In genomic region chr11:9104581-9104980, GRCh38 we compare ENCODE assay signal across 30 cellular contexts. TPM values are rescaled to one million over a fixed set of nuclear protein-coding genes. Genes with fewer than 3 reads are reported as not detected.
"Had no signal": no experiment of that assay in that cellular context is flagged by ENCODE, and none has a peak within 500 bp of the region (broad histone marks: within the 10 kb centered on the region; RNA-seq: fewer than 3 reads in every experiment).

No MANE protein-coding gene starts in this region.

- H3K79me2 ChIP-seq: parathyroid adenoma had no signal

- H3K4me2 ChIP-seq: smooth muscle cell had no signal

- ATAC-seq: heart right ventricle; left colon; naive thymus-derived CD4-positive, alpha-beta T cell; natural killer cell treated with Interleukin-12 subunit alpha and Interleukin-12 subunit beta and Interleukin-15 and Interleukin-18, amount 100 ng/mL, for 72 hours; right cardiac atrium; stimulated activated memory B cell treated with anti-CD40 and anti-IgM and Interleukin-4, amounts not matched to agents 10 μg/mL and 1 μg/mL and 100 μg/mL, for 72 hours; stimulated activated naive CD8-positive, alpha-beta T cell treated with anti-CD3 and anti-CD28 coated beads, Interleukin-15, amount 100 ng/mL, for 72 hours had no signal

- H3K4me1 ChIP-seq: heart right ventricle, left lung, lower lobe of right lung, parathyroid adenoma, sigmoid colon, tibial nerve, uterus had no signal

- H3K9ac ChIP-seq: parathyroid adenoma had no signal

- FAIRE-seq: keratinocyte had no signal

- H3K27ac Mint-ChIP-seq: naive thymus-derived CD4-positive, alpha-beta T cell; natural killer cell treated with Interleukin-12 subunit alpha and Interleukin-12 subunit beta and Interleukin-15 and Interleukin-18, amount 100 ng/mL, for 72 hours; progenitor cell of endocrine pancreas; stimulated activated memory B cell treated with anti-CD40 and anti-IgM and Interleukin-4, amounts not matched to agents 10 μg/mL and 1 μg/mL and 100 μg/mL, for 72 hours; type B pancreatic cell had no signal

- H3K36me3 ChIP-seq: heart right ventricle, left lung, lower lobe of right lung, sigmoid colon, tibial nerve, uterus had no signal

- H2AFZ ChIP-seq: parathyroid adenoma had no signal

- H3K27me3 ChIP-seq: heart right ventricle, left lung, sigmoid colon, tibial nerve, uterus had no signal

- H3K27ac ChIP-seq: heart right ventricle, left lung, lower lobe of right lung, parathyroid adenoma, sigmoid colon, tibial nerve, uterus had no signal

- H3K4me3 ChIP-seq: heart right ventricle, left lung, lower lobe of right lung, sigmoid colon, smooth muscle cell, tibial nerve, uterus had no signal

- H3K9me3 ChIP-seq: heart right ventricle, left lung, lower lobe of right lung, sigmoid colon, tibial nerve, uterus had no signal

- DNase-seq: heart right ventricle; hippocampal formation; kidney glomerular epithelial cell; left colon; left lung; lower lobe of right lung; mammary epithelial cell; mesenchymal stem cell; naive thymus-derived CD4-positive, alpha-beta T cell; nucleus accumbens; retina; right cardiac atrium; sigmoid colon; stimulated activated CD4-positive, alpha-beta T cell treated with anti-CD3 and anti-CD28 coated beads, Interleukin-1b, Interleukin-23, amount 100 ng/mL, for 48 hours; stimulated activated CD4-positive, alpha-beta T cell treated with anti-CD3 and anti-CD28 coated beads, Interleukin-2, amount 100 ng/mL, for 48 hours; stimulated activated CD4-positive, alpha-beta T cell treated with anti-CD3 and anti-CD28 coated beads, Interleukin-4, amount 100 ng/mL, for 4 hours; stimulated activated CD8-positive, alpha-beta memory T cell treated with anti-CD3 and anti-CD28 coated beads, Interleukin-4, amount 100 ng/mL, for 48 hours; stimulated activated naive CD4-positive, alpha-beta T cell treated with Interleukin-2 at 50 U/mL for 16 hours; stimulated activated naive CD8-positive, alpha-beta T cell treated with anti-CD3 and anti-CD28 coated beads, Interleukin-15, amount 100 ng/mL, for 72 hours; substantia nigra; uterus had no signal

- H3K9me3 Mint-ChIP-seq: naive thymus-derived CD4-positive, alpha-beta T cell; natural killer cell treated with Interleukin-12 subunit alpha and Interleukin-12 subunit beta and Interleukin-15 and Interleukin-18, amount 100 ng/mL, for 72 hours; stimulated activated memory B cell treated with anti-CD40 and anti-IgM and Interleukin-4, amounts not matched to agents 10 μg/mL and 1 μg/mL and 100 μg/mL, for 72 hours; stimulated activated naive CD8-positive, alpha-beta T cell treated with anti-CD3 and anti-CD28 coated beads, Interleukin-15, amount 100 ng/mL, for 72 hours; type B pancreatic cell had no signal

- H3K36me3 Mint-ChIP-seq: natural killer cell treated with Interleukin-12 subunit alpha and Interleukin-12 subunit beta and Interleukin-15 and Interleukin-18, amount 100 ng/mL, for 72 hours; stimulated activated memory B cell treated with anti-CD40 and anti-IgM and Interleukin-4, amounts not matched to agents 10 μg/mL and 1 μg/mL and 100 μg/mL, for 72 hours had no signal

RNA-seq across cellular contexts. Expression of gene SCUBE2, which starts 13.2 kb away (rescaled TPM):
- total RNA-seq: mononuclear cell had no signal
- polyA plus RNA-seq: naive thymus-derived CD4-positive, alpha-beta T cell had no signal
